21 cellular contexts compared by ENCODE assay signal in genomic region chr3:29893024-29893554, GRCh38.
"Had no signal": no experiment of that assay in that cellular context is flagged by ENCODE, and none has a peak within 500 bp of the region (broad histone marks: within the 10 kb centered on the region; RNA-seq: fewer than 3 reads in every experiment).

No MANE protein-coding gene starts in this region.

- H3K4me3 ChIP-seq: esophagus muscularis mucosa, mucosa of descending colon, neural progenitor cell, prostate gland, right lobe of liver, stomach, thoracic aorta, transverse colon had no signal

- H3K4me1 ChIP-seq: neural progenitor cell, parathyroid adenoma, prostate gland, right lobe of liver, stomach, transverse colon had no signal

- H3K9me3 Mint-ChIP-seq: effector memory CD8-positive, alpha-beta T cell; neural progenitor cell had no signal

- H3K9ac ChIP-seq: neural progenitor cell, parathyroid adenoma had no signal

- H3K79me2 ChIP-seq: parathyroid adenoma had no signal

- H3K4me3 Mint-ChIP-seq: dendritic cell treated with granulocyte-macrophage colony-stimulating factor and Interleukin-4, amounts not matched to agents 40 ng/mL and 50 ng/mL, for 4 days; effector memory CD8-positive, alpha-beta T cell; naive thymus-derived CD8-positive, alpha-beta T cell; neural progenitor cell had no signal

- H3K4me2 ChIP-seq: neural progenitor cell had no signal

- H3K36me3 ChIP-seq: esophagus muscularis mucosa, neural progenitor cell, prostate gland, right lobe of liver, stomach, thoracic aorta, transverse colon had no signal

- H3K9me3 ChIP-seq: esophagus muscularis mucosa, heart left ventricle, mucosa of descending colon, prostate gland, right lobe of liver, stomach, thoracic aorta, transverse colon had no signal

- H3K36me3 Mint-ChIP-seq: naive thymus-derived CD8-positive, alpha-beta T cell; neural progenitor cell had no signal

- FAIRE-seq: frontal cortex had no signal

- DNase-seq: effector memory CD8-positive, alpha-beta T cell; heart left ventricle; hypothalamus; islet precursor cell; mucosa of descending colon; naive thymus-derived CD8-positive, alpha-beta T cell; nucleus accumbens; right lobe of liver; stimulated activated naive CD4-positive, alpha-beta T cell; stomach; substantia nigra; transverse colon had no signal

- H2AFZ ChIP-seq: neural progenitor cell, parathyroid adenoma had no signal

- H3K4me1 Mint-ChIP-seq: naive thymus-derived CD8-positive, alpha-beta T cell had no signal

- H3K27ac ChIP-seq: epithelial cell of prostate, esophagus muscularis mucosa, heart left ventricle, neural progenitor cell, parathyroid adenoma, prostate gland, right lobe of liver, stomach, thoracic aorta, transverse colon had no signal

- H3K27me3 ChIP-seq: esophagus muscularis mucosa, heart left ventricle, neural progenitor cell, right lobe of liver, stomach, transverse colon had no signal

- ATAC-seq: effector memory CD8-positive, alpha-beta T cell; heart left ventricle; left lobe of liver; mucosa of descending colon; naive thymus-derived CD8-positive, alpha-beta T cell; right lobe of liver had no signal

- H3K27me3 Mint-ChIP-seq: dendritic cell treated with granulocyte-macrophage colony-stimulating factor and Interleukin-4, amounts not matched to agents 40 ng/mL and 50 ng/mL, for 4 days; effector memory CD8-positive, alpha-beta T cell had no signal

- H3K27ac Mint-ChIP-seq: dendritic cell treated with granulocyte-macrophage colony-stimulating factor and Interleukin-4, amounts not matched to agents 40 ng/mL and 50 ng/mL, for 4 days; effector memory CD8-positive, alpha-beta T cell; naive thymus-derived CD8-positive, alpha-beta T cell; neural progenitor cell had no signal
